In the genomic region with DNA sequence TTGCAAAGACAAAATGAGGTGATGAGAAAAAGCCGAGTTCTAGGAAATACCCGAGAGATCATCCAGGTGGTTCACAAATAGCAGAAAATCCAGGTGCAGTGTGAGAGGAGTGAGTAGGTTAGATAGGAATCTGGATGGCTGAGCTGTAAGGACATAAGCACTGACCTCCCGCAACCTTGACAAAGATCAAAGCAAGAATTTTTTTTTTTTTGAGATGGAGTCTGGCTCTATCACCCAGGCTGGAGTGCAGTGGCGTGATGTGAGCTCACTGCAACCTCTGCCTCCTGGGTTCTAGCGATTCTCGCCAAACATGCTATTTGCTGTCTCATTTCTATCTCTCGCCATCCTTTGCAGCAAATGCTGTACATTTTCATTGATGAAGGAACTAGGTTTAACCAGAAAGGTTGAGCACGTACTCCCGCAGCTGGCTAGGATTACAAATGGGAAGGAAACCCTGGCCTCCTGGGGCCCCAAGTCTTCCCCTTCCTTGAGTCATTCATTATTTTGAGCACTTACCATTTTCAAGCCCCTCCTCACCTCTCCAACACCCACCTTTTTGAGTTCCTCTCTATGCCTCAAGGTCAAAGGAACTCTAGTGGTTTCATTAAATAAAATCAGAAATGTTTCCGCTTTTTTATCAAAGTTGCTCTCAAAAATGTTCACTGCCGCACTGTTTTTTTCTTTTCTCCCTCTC, we compare ENCODE assay signal across 16 cellular contexts. TPM values are rescaled to one million over a fixed set of nuclear protein-coding genes. Genes with fewer than 3 reads are reported as not detected.
DNase-seq lines count a peak whose midpoint lies in the region; ATAC-seq, FAIRE-seq and TF ChIP-seq lines count a peak whose summit lies in the region.
"Had no signal": no experiment of that assay in that cellular context is flagged by ENCODE, and none has a peak within 500 bp of the region (broad histone marks: within the 10 kb centered on the region; RNA-seq: fewer than 3 reads in every experiment).

No MANE protein-coding gene starts in this region.

- H2AFZ ChIP-seq in mammary epithelial cell (ENCODE audit: low read depth, low read length) = no peak overlapping the region
- no peak overlapping the region for H2AFZ ChIP-seq in K562 (ENCODE audit: low read depth, low read length)

- H3K27ac ChIP-seq in mammary epithelial cell (ENCODE audit: insufficient read depth, low read depth, low read length) (no peak overlapping the region), K562 (ENCODE audit: extremely low read depth, low read depth, low read length) (no peak overlapping the region), ascending aorta (no peak overlapping the region), pancreas (no peak overlapping the region)

- 30% methylated on average over 7 of the region's 11 CpGs for WGBS in mammary epithelial cell (ENCODE audit: low coverage, missing lambda C conversion rate)
- under 1% methylated on average over 10 of the region's 11 CpGs for WGBS in K562 (ENCODE audit: insufficient coverage, low coverage, missing lambda C conversion rate)
- 31 to 34% methylated on average over 11 of the region's 11 CpGs for WGBS in pancreas, 2 donors

- no peaks in the 10 kb centered on the region for H3K36me3 Mint-ChIP-seq in MCF 10A (ENCODE audit: insufficient read depth, unreplicated experiment)

- BruUV-seq in mammary epithelial cell (replicated peaks; lab: Mats Ljungman, UMichigan) (no TSS peak), MCF 10A (replicated peaks; lab: Mats Ljungman, UMichigan) (no TSS peak), K562 (replicated peaks; lab: Mats Ljungman, UMichigan) (no TSS peak)

- H4K20me1 ChIP-seq in mammary epithelial cell (ENCODE audit: insufficient read depth, low read length) = no peaks in the 10 kb centered on the region
- no peaks in the 10 kb centered on the region for H4K20me1 ChIP-seq in K562 (replicated peaks; ENCODE audit: control insufficient read depth, insufficient read depth, low read length)

- DNase-seq in mammary epithelial cell (peak; percentile 3), MCF 10A (ENCODE audit: unreplicated experiment) (no peak), K562 (ENCODE audit: extremely low read depth in 1 of 4, low spot score in 3 of 4) (no peak), islet precursor cell (peak; percentile 84), NK-92 (lab: John Stamatoyannopoulos, UW; ENCODE audit: unreplicated experiment) (no peak), ascending aorta (ENCODE audit: low spot score in 2 of 2) (no peak), NCI-H748 (lab: John Stamatoyannopoulos, UW; ENCODE audit: unreplicated experiment) (no peak), pancreas (no peak)
- DNase-seq: 8988T, C1 segment of cervical spinal cord, NCI-H187 treated with DMSO at 0.1 percent for 48 hours, NCI-H446 treated with DMSO at 0.1 percent for 48 hours, NCI-H774 had no signal

- H3K27me3 Mint-ChIP-seq in MCF 10A (ENCODE audit: insufficient read depth, unreplicated experiment) = no peaks in the 10 kb centered on the region

- H3K79me2 ChIP-seq in mammary epithelial cell (ENCODE audit: insufficient read depth, low read length) (no peaks in the 10 kb centered on the region), K562 (ENCODE audit: control insufficient read depth, insufficient read depth, low read length) (no peaks in the 10 kb centered on the region)

- no peak for TF ChIP-seq RAD21 in K562 (CRISPR knock-in tag; conservative IDR thresholded peaks at IDR 0.05 in 1 of 2, IDR thresholded peaks at IDR 0.05 in 1 of 2)

- peaks cover 12% of the 10 kb centered on the region for H3K9me3 ChIP-seq in mammary epithelial cell (replicated peaks; ENCODE audit: insufficient read depth, low read length)
- H3K9me3 ChIP-seq in K562 (replicated peaks; ENCODE audit: control insufficient read depth, insufficient read depth, low read depth, low read length) = no peaks in the 10 kb centered on the region
- no peaks in the 10 kb centered on the region for H3K9me3 ChIP-seq in ascending aorta
- no peaks in the 10 kb centered on the region for H3K9me3 ChIP-seq in pancreas

- POLR2A ChIA-PET in MCF 10A (lab: Yijun Ruan, JAX) = no interaction called here
- POLR2A ChIA-PET in K562 (lab: Yijun Ruan, JAX) = interaction anchor here (0.9 kb wide), 1 partner anchor 18 kb away, joined by 3 read pairs; no protein-coding TSS in a partner anchor

- H3K4me1 ChIP-seq in mammary epithelial cell (ENCODE audit: insufficient read depth, low read length) (no peaks in the 10 kb centered on the region), K562 (replicated peaks in 1 of 2; ENCODE audit: control insufficient read depth in 2 of 2, insufficient read depth in 2 of 2, low read length in 2 of 2) (peaks cover 0 to 3% of the 10 kb centered on the region in 2 experiments; a peak in 1 of 5 replicates), ascending aorta (no peaks in the 10 kb centered on the region), pancreas (no peaks in the 10 kb centered on the region)

- H3K4me3 ChIP-seq in mammary epithelial cell (replicated peaks in 1 of 3; ENCODE audit: insufficient read depth in 1 of 3, low read depth in 2 of 3, low read length in 3 of 3) = no peak overlapping the region
- H3K4me3 ChIP-seq in K562 = no peak overlapping the region
- no peak overlapping the region for H3K4me3 ChIP-seq in ascending aorta
- H3K4me3 ChIP-seq in pancreas = no peak overlapping the region
- H3K4me3 ChIP-seq: GM12878 had no signal

- no peaks in the 10 kb centered on the region for H3K27me3 ChIP-seq in mammary epithelial cell (ENCODE audit: insufficient read depth, low read length)
- H3K27me3 ChIP-seq in K562 (ENCODE audit: control insufficient read depth in 2 of 2, insufficient read depth in 2 of 2, low read length in 2 of 2) = peaks cover 6 to 52% of the 10 kb centered on the region in 2 experiments; a peak in 4 of 5 replicates
- no peaks in the 10 kb centered on the region for H3K27me3 ChIP-seq in ascending aorta
- no peaks in the 10 kb centered on the region for H3K27me3 ChIP-seq in pancreas

- no peak overlapping the region for H3K9ac ChIP-seq in mammary epithelial cell (ENCODE audit: insufficient read depth, low read length)
- H3K9ac ChIP-seq in K562 (ENCODE audit: insufficient read depth in 1 of 2, low read depth in 2 of 2, low read length in 2 of 2) = no peak overlapping the region

- no peaks in the 10 kb centered on the region for H3K9me1 ChIP-seq in K562 (ENCODE audit: control insufficient read depth, insufficient read depth, low read length)

- CTCF ChIA-PET in mammary epithelial cell (lab: Charles Lee; ENCODE audit: low non-redundant PET) (no interaction called here), MCF 10A (lab: Yijun Ruan, JAX) (interaction anchor here (0.6 to 12.2 kb wide), 3 partner anchors 9 to 797 kb away, joined by 3 to 146 read pairs (median 4); no protein-coding TSS in a partner anchor), K562 (lab: Yijun Ruan, JAX; ENCODE audit: low intra/inter-chr PET ratio) (no interaction called here)

- H3K4me1 Mint-ChIP-seq in MCF 10A (ENCODE audit: insufficient read depth, unreplicated experiment) = no peaks in the 10 kb centered on the region

- H3K4me2 ChIP-seq in mammary epithelial cell (ENCODE audit: insufficient read depth, low read depth, low read length) (no peak overlapping the region), K562 (ENCODE audit: insufficient read depth, low read length) (no peak overlapping the region)

- intact Hi-C loops in mammary epithelial cell (cut with micrococcal nuclease) (no loop called here), MCF 10A (cut with micrococcal nuclease) (no loop called here), K562 (cut with micrococcal nuclease) (no loop called here), ascending aorta (cut with DNase I) (no loop called here), pancreas (cut with DNase I) (no loop called here)

- H3K36me3 ChIP-seq in mammary epithelial cell (ENCODE audit: insufficient read depth, low read length) (no peaks in the 10 kb centered on the region), K562 (ENCODE audit: control insufficient read depth, insufficient read depth, low read length) (no peaks in the 10 kb centered on the region), ascending aorta (no peaks in the 10 kb centered on the region), pancreas (no peaks in the 10 kb centered on the region)

- no peak overlapping the region for H3K4me3 Mint-ChIP-seq in MCF 10A (ENCODE audit: unreplicated experiment)

- no peak for ATAC-seq in K562
- no peak for ATAC-seq in pancreas
- ATAC-seq: GM12878 had no signal

- TF ChIP-seq EP300 in K562 (IDR thresholded peaks at IDR 0.05; ENCODE audit: low read length) = no peak

- TF ChIP-seq CTCF in mammary epithelial cell (conservative IDR thresholded peaks at IDR 0.05 in 1 of 2, IDR thresholded peaks at IDR 0.05 in 1 of 2; ENCODE audit: extremely low read depth in 1 of 2, insufficient read depth in 1 of 2, low read depth in 1 of 2, low read length in 2 of 2) (no peak), MCF 10A (IDR thresholded peaks at IDR 0.05; ENCODE audit: unreplicated experiment) (no peak), K562 (IDR thresholded peaks at IDR 0.05 in 2 of 3, conservative IDR thresholded peaks at IDR 0.05 in 1 of 3; ENCODE audit: insufficient read depth in 2 of 3, low read depth in 1 of 3, low read length in 3 of 3) (no peak), ascending aorta (IDR thresholded peaks at IDR 0.05) (no peak), pancreas (IDR thresholded peaks at IDR 0.05) (no peak)

- no peak for TF ChIP-seq POLR2A in K562 (conservative IDR thresholded peaks at IDR 0.05)

- FAIRE-seq in K562 (lab: Jason Lieb, UNC) (no peak), pancreas (lab: Jason Lieb, UNC) (no peak)
- FAIRE-seq: GM12878, GM18507 had no signal

- no peak overlapping the region for H3K27ac Mint-ChIP-seq in MCF 10A (ENCODE audit: low read depth, unreplicated experiment)

- H3K9me3 Mint-ChIP-seq in MCF 10A (ENCODE audit: unreplicated experiment) = peaks cover 14% of the 10 kb centered on the region

- dilution Hi-C loops in mammary epithelial cell (cut with HindIII; ENCODE audit: low sequenced_read_pairs) = loop anchor here (25.0 kb wide), 1 partner anchor 123 kb away; no protein-coding TSS in a partner anchor

- in situ Hi-C loops in mammary epithelial cell (cut with MboI; ENCODE audit: low sequenced_read_pairs in 2 of 2) = no loop called here
- in situ Hi-C loops in K562 (cut with MboI) = no loop called here

RNA-seq across cellular contexts. Expression of gene NLRP12, which starts 38.8 kb away (rescaled TPM):
- total RNA-seq in mammary epithelial cell (not detected), MCF 10A (2022) (not detected in 2 replicates), K562 (2014; rRNA removed) (not detected in 2 replicates), K562 (2014; rRNA removed; fragmentation: Illumina TruSeq; extraction: Trizol) (not detected in 2 replicates), K562 (2015; rRNA removed; fragmentation: Illumina TruSeq; extraction: Trizol) (not detected in 2 replicates), K562 (2021) (0.04 TPM in 1 of 2 replicates, not detected in the other), ascending aorta (not detected), pancreas (under 1 TPM in 5 of 6 donors, not detected in 1; 0.08 to 0.81 (median 0.32) TPM)
- polyA plus RNA-seq in mammary epithelial cell (not detected), K562 (2011; rRNA removed) (not detected in 2 replicates), K562 (2014; fragmentation: Illumina TruSeq; extraction: Trizol) (not detected in 2 replicates), K562 (2014; fragmentation: Nextera tagmentation; extraction: Ambion mirVana) (not detected), K562 (2014; rRNA removed) (0.03 TPM in 1 of 2 replicates, not detected in the other), pancreas (under 1 TPM; 0.02 to 0.19 TPM)
- polyA minus RNA-seq in mammary epithelial cell = not detected
- not detected in 2 replicates for total RNA-seq in K562 (2011; cell fraction: chromatin; rRNA removed; ENCODE audit: low replicate concordance)
- total RNA-seq in K562 (2011; cell fraction: nucleolus; rRNA removed) = not detected in 2 replicates
- not detected in 2 replicates for total RNA-seq in K562 (2011; cell fraction: nucleoplasm; rRNA removed)
- polyA plus RNA-seq in K562 (2011; cell fraction: cytosol; rRNA removed) = not detected in 2 replicates
- 0.03 TPM in 1 of 2 replicates, not detected in the other for polyA plus RNA-seq in K562 (2011; cell fraction: nucleus; rRNA removed)
- 0.03 and 0.28 TPM in 2 replicates for polyA plus RNA-seq in K562 (2012)
- not detected in 2 replicates for polyA minus RNA-seq in K562 (2011; rRNA and poly(A)+ RNA removed)
- polyA minus RNA-seq in K562 (2011; cell fraction: cytosol; rRNA and poly(A)+ RNA removed) = not detected in 2 replicates
- not detected in 2 replicates for polyA minus RNA-seq in K562 (2011; cell fraction: nucleus; rRNA and poly(A)+ RNA removed)
- total RNA-seq: GM12878, RPMI7951 had no signal
- polyA plus RNA-seq: GM12878 had no signal

Comparison
In these comparisons a context has a peak if more than half of its experiments do, and no peak if none do; other contexts are left out.
1. DNase-seq: peak in mammary epithelial cell (single experiment) and islet precursor cell (single experiment); none in MCF 10A (single experiment), K562 (0 of 4), NK-92 (single experiment), ascending aorta (0 of 2), NCI-H748 (single experiment) and pancreas (0 of 6).